In genomic region chr10:712575-712974, GRCh38 we compare ENCODE assay signal across 16 cellular contexts. TPM values are rescaled to one million over a fixed set of nuclear protein-coding genes. Genes with fewer than 3 reads are reported as not detected.
A peak's percentile ranks its signal among the peaks of the same experiment; 100 is the strongest.
DNase-seq lines count a peak whose midpoint lies in the region; ATAC-seq, FAIRE-seq and TF ChIP-seq lines count a peak whose summit lies in the region.
"Had no signal": no experiment of that assay in that cellular context is flagged by ENCODE, and none has a peak within 500 bp of the region (broad histone marks: within the 10 kb centered on the region; RNA-seq: fewer than 3 reads in every experiment).

No MANE protein-coding gene starts in this region.

- H3K27ac ChIP-seq in A549 (no peak overlapping the region), VCaP (peak overlapping the region; percentile 32), HepG2 (ENCODE audit: extremely low read length, insufficient read depth, low read length) (peak overlapping the region; percentile 27)
- H3K27ac ChIP-seq: 22Rv1, BLaER1, HL-60 had no signal

- no peaks in the 10 kb centered on the region for H3K4me1 ChIP-seq in A549
- peaks cover 18% of the 10 kb centered on the region for H3K4me1 ChIP-seq in HepG2 (ENCODE audit: insufficient read depth, low read length)
- H3K4me1 ChIP-seq: BLaER1 had no signal

- FAIRE-seq in A549 (lab: Jason Lieb, UNC): no peak
- FAIRE-seq in HepG2 (lab: Jason Lieb, UNC): no peak
- FAIRE-seq: H1 had no signal

- 59% methylated on average over 2 of the region's 2 CpGs for WGBS in A549 (ENCODE audit: missing lambda C conversion rate)
- 41% methylated on average over 2 of the region's 2 CpGs for WGBS in HepG2 (ENCODE audit: low lambda C conversion rate)

- POLR2A ChIA-PET in A549 (lab: Yijun Ruan, JAX): no interaction called here
- POLR2A ChIA-PET in HepG2 (lab: Yijun Ruan, JAX): no interaction called here

- H3K9me3 ChIP-seq in A549: peaks cover 26% of the 10 kb centered on the region
- peaks cover 6% of the 10 kb centered on the region; the same call in 1 of the 2 replicates for H3K9me3 ChIP-seq in HepG2 (ENCODE audit: low read length)

- in situ Hi-C loops in HepG2 (cut with HindIII; ENCODE audit: extremely low pct_ligation_motif_present, low pct_unique_long_range_greater_than_20kb): loop anchor here (5.0 kb wide), 1 partner anchor 65 kb away; no protein-coding TSS in a partner anchor

- TF ChIP-seq POLR2A in A549 (IDR thresholded peaks at IDR 0.05; ENCODE audit: low read length) (no peak), HepG2 (IDR thresholded peaks at IDR 0.05; ENCODE audit: insufficient read depth in 1 of 2, low read depth in 2 of 2, low read length in 2 of 2) (no peak)

- no TSS peak for BruUV-seq in HepG2 (replicated peaks; lab: Mats Ljungman, UMichigan)

- H3K36me3 ChIP-seq in HepG2 (replicated peaks in 1 of 2; ENCODE audit: control insufficient read depth in 1 of 2, insufficient read depth in 2 of 2, low read length in 2 of 2): no peaks in the 10 kb centered on the region
- H3K36me3 ChIP-seq: BLaER1 had no signal

- TF ChIP-seq CTCF in A549 (IDR thresholded peaks at IDR 0.05) (no peak), VCaP (conservative IDR thresholded peaks at IDR 0.05) (no peak), fibroblast of pulmonary artery (IDR thresholded peaks at IDR 0.05; ENCODE audit: low read length, missing control alignments) (no peak), HepG2 (CRISPR knock-in tag; IDR thresholded peaks at IDR 0.05) (no peak)

- no peak overlapping the region for H3K4me3 ChIP-seq in A549
- no peak overlapping the region for H3K4me3 ChIP-seq in fibroblast of pulmonary artery (replicated peaks; ENCODE audit: low read depth, low read length)
- H3K4me3 ChIP-seq in HepG2 (replicated peaks in 1 of 3; ENCODE audit: insufficient read depth in 1 of 3, low read depth in 2 of 3, low read length in 3 of 3): no peak overlapping the region
- H3K4me3 ChIP-seq: BLaER1 had no signal

- H3K27me3 ChIP-seq in HepG2 (ENCODE audit: control insufficient read depth in 1 of 2, insufficient read depth in 2 of 2, low read length in 2 of 2): peaks cover 0 to 4% of the 10 kb centered on the region in 2 experiments; a peak in 2 of 5 replicates
- H3K27me3 ChIP-seq: BLaER1 had no signal

- no peaks in the 10 kb centered on the region for H3K79me2 ChIP-seq in HepG2 (ENCODE audit: insufficient read depth, low read length)

- no peak for DNase-seq in A549 (ENCODE audit: low read depth in 1 of 2, low spot score in 1 of 2)
- DNase-seq in fibroblast of pulmonary artery (ENCODE audit: low read depth): peak; percentile 10
- no peak for DNase-seq in HepG2 (ENCODE audit: low spot score)
- DNase-seq in activated CD8-positive, alpha-beta memory T cell treated with anti-CD3 and anti-CD28 coated beads, Interleukin-2, amount 50 U/mL, for 48 hours: no peak
- no peak for DNase-seq in activated CD8-positive, alpha-beta memory T cell treated with anti-CD3 and anti-CD28 coated beads for 24 hours
- DNase-seq: CD4-positive, alpha-beta memory T cell; DMS79 treated with DMSO at 0.1 percent for 48 hours; GF-D8; H9 had no signal

- H3K4me2 ChIP-seq in A549 (no peak overlapping the region), HepG2 (ENCODE audit: low read depth, low read length) (peak overlapping the region; percentile 36; the same call in 1 of the 2 replicates)
- H3K4me2 ChIP-seq: BLaER1 had no signal

- H2AFZ ChIP-seq in HepG2 (ENCODE audit: low read length): no peak overlapping the region

- CTCF ChIA-PET in A549 (lab: Yijun Ruan, JAX): interaction anchor here (1.0 to 1.3 kb wide), 3 partner anchors 76 to 202 kb away, joined by 3 to 5 read pairs (median 5); no protein-coding TSS in a partner anchor
- CTCF ChIA-PET in HepG2 (lab: Yijun Ruan, JAX; ENCODE audit: low intra/inter-chr PET ratio, low total read pairs): no interaction called here

- no peak for ATAC-seq in A549
- ATAC-seq in HepG2: peak; percentile 47
- no peak for ATAC-seq in GM18517 (IDR thresholded peaks at IDR 0.05; ENCODE audit: unreplicated experiment)

- no peak for TF ChIP-seq RAD21 in A549 (conservative IDR thresholded peaks at IDR 0.05 in 1 of 2, IDR thresholded peaks at IDR 0.05 in 1 of 2)
- no peak for TF ChIP-seq RAD21 in HepG2 (CRISPR knock-in tag; IDR thresholded peaks at IDR 0.05)

- H3K9ac ChIP-seq in HepG2 (ENCODE audit: insufficient read depth, low read depth, low read length): no peak overlapping the region
- H3K9ac ChIP-seq: BLaER1 had no signal

- H4K20me1 ChIP-seq in HepG2 (ENCODE audit: insufficient read depth, low read length): no peaks in the 10 kb centered on the region
- H4K20me1 ChIP-seq: BLaER1 had no signal

- TF ChIP-seq EP300 in A549 (IDR thresholded peaks at IDR 0.05): no peak
- TF ChIP-seq EP300 in HepG2 (IDR thresholded peaks at IDR 0.05; ENCODE audit: low read depth in 2 of 2, low read length in 2 of 2): no peak
- TF ChIP-seq EP300 in HepG2 (CRISPR knock-in tag; IDR thresholded peaks at IDR 0.05; ENCODE audit: borderline replicate concordance): no peak

- intact Hi-C loops in HepG2 (cut with micrococcal nuclease; ENCODE audit: unreplicated experiment): no loop called here

TF ChIP-seq in A549, 52 proteins besides CTCF, POLR2A, EP300 and RAD21:
- TF ChIP-seq HEYL (CRISPR knock-in tag; IDR thresholded peaks at IDR 0.05): no peak
- peak; percentile 60 to 74; a peak in 3 of 4 replicates for TF ChIP-seq CEBPB (IDR thresholded peaks at IDR 0.05)
- no peak for TF ChIP-seq NFE2L2 (conservative IDR thresholded peaks at IDR 0.05; ENCODE audit: low read length)
- no peak for TF ChIP-seq HOXB5 (CRISPR knock-in tag; IDR thresholded peaks at IDR 0.05)
- TF ChIP-seq NR3C1 (IDR thresholded peaks at IDR 0.05): no peak
- no peak for TF ChIP-seq JUNB (IDR thresholded peaks at IDR 0.05)

TF ChIP-seq in HepG2, 621 proteins besides CTCF, POLR2A, EP300 and RAD21:
- TF ChIP-seq NFYC (CRISPR knock-in tag; IDR thresholded peaks at IDR 0.05) (no peak), SP1 (IDR thresholded peaks at IDR 0.05) (no peak), SP1 (CRISPR knock-in tag; IDR thresholded peaks at IDR 0.05) (no peak), FOXK2 (IDR thresholded peaks at IDR 0.05) (no peak), ZNF713 (CRISPR knock-in tag; IDR thresholded peaks at IDR 0.05) (no peak), CEBPG (CRISPR knock-in tag; IDR thresholded peaks at IDR 0.05) (peak; percentile 48), SNAI1 (CRISPR knock-in tag; IDR thresholded peaks at IDR 0.05; ENCODE audit: borderline replicate concordance) (no peak), PHF5A (CRISPR knock-in tag; IDR thresholded peaks at IDR 0.05; ENCODE audit: low read depth, unreplicated experiment) (peak; percentile 4), CEBPB (IDR thresholded peaks at IDR 0.05; ENCODE audit: borderline replicate concordance, low read depth, low read length) (peak; percentile 85), KLF9 (CRISPR knock-in tag; IDR thresholded peaks at IDR 0.05; ENCODE audit: low read depth) (no peak)

RNA-seq across cellular contexts. Expression of gene DIP2C, which starts 23.1 kb away (rescaled TPM):
- polyA plus RNA-seq in A549 (2011; rRNA removed) (3.7 and 5.7 TPM in 2 replicates), A549 (2017; fragmentation: RNase III; extraction: RNeasy Plus Mini Kit Qiagen cat#74134 plus additional on column Dnase treatment) (4.2 to 5.5 TPM (median 5.0 TPM) in 3 replicates), HepG2 (2011; rRNA removed) (2.7 and 3.0 TPM in 2 replicates)
- 4.1 and 5.0 TPM in 2 replicates for polyA plus RNA-seq in A549 (2012; cell fraction: cytosol; rRNA removed)
- 5.9 and 7.2 TPM in 2 replicates for polyA plus RNA-seq in A549 (2012; cell fraction: nucleus; rRNA removed)
- 7.9 and 10.0 TPM in 2 replicates for polyA minus RNA-seq in A549 (2011; rRNA and poly(A)+ RNA removed)
- total RNA-seq in HepG2 (2016; rRNA removed; fragmentation: Illumina TruSeq; extraction: Trizol): 2.2 and 2.7 TPM in 2 replicates
- total RNA-seq in HepG2 (2016; cell fraction: cytosol; rRNA removed; fragmentation: Illumina TruSeq; extraction: Trizol; ENCODE audit: low read depth): 4.0 and 4.2 TPM in 2 replicates
- 2.2 and 2.3 TPM in 2 replicates for total RNA-seq in HepG2 (2016; cell fraction: insoluble cytoplasmic fraction; rRNA removed; fragmentation: Illumina TruSeq; extraction: Trizol)
- 2.5 and 3.0 TPM in 2 replicates for total RNA-seq in HepG2 (2016; cell fraction: membrane; rRNA removed; fragmentation: Illumina TruSeq; extraction: Trizol)
- total RNA-seq in HepG2 (2016; cell fraction: nucleus; rRNA removed; fragmentation: Illumina TruSeq; extraction: Trizol): 2.7 and 3.4 TPM in 2 replicates
- polyA plus RNA-seq in HepG2 (2011; cell fraction: cytosol; rRNA removed): 2.9 and 3.2 TPM in 2 replicates
- 8.3 and 9.5 TPM in 2 replicates for polyA plus RNA-seq in HepG2 (2011; cell fraction: nucleus; rRNA removed)
- 3.6 and 4.9 TPM in 2 replicates for polyA plus RNA-seq in HepG2 (2012)
- polyA plus RNA-seq in HepG2 (2016; cell fraction: cytosol; fragmentation: Illumina TruSeq; extraction: Trizol; ENCODE audit: low read depth): 0.23 TPM in 2 replicates
- polyA plus RNA-seq in HepG2 (2016; cell fraction: insoluble cytoplasmic fraction; fragmentation: Illumina TruSeq; extraction: Trizol; ENCODE audit: low read depth): 2.0 and 2.4 TPM in 2 replicates
- polyA plus RNA-seq in HepG2 (2016; cell fraction: membrane; fragmentation: Illumina TruSeq; extraction: Trizol; ENCODE audit: low read depth): 0.55 and 0.69 TPM in 2 replicates
- polyA plus RNA-seq in HepG2 (2016; cell fraction: nucleus; fragmentation: Illumina TruSeq; extraction: Trizol; ENCODE audit: insufficient read depth, low read depth): 4.2 and 4.7 TPM in 2 replicates
- 0.70 and 7.2 TPM in 2 replicates for polyA minus RNA-seq in HepG2 (2011; rRNA and poly(A)+ RNA removed; ENCODE audit: low replicate concordance)
- polyA minus RNA-seq in HepG2 (2011; cell fraction: cytosol; rRNA and poly(A)+ RNA removed): 3.9 and 4.3 TPM in 2 replicates
- 7.5 and 9.1 TPM in 2 replicates for polyA minus RNA-seq in HepG2 (2011; cell fraction: nucleus; rRNA and poly(A)+ RNA removed)
- polyA plus RNA-seq: CD14-positive monocyte had no signal

Comparison
In these comparisons a context has a peak if more than half of its experiments do, and no peak if none do; other contexts are left out.
1. H3K27ac ChIP-seq: peak in VCaP (single experiment) and HepG2 (single experiment); none in A549 (0 of 2).
2. Of the 38 proteins assayed by ChIP-seq in both HepG2 and A549: peak only in HepG2: none; only in A549: none; in both: CEBPB; in neither: 37.